In genomic region chr20:14055127-14055742, GRCh38 we compare ENCODE assay signal across 1 cellular context.
TF ChIP-seq lines count a peak whose summit lies in the region.

No MANE protein-coding gene starts in this region.

TF ChIP-seq in H1, 55 proteins besides CTCF, POLR2A, EP300 and RAD21 (continued from another document):
- TF ChIP-seq ATF3 (IDR thresholded peaks at IDR 0.05; ENCODE audit: insufficient read depth, low read depth, low read length) = no peak
TF ChIP-seq in H1: peak in this region for 0.
